Comparison of ENCODE assay signal across 8 cellular contexts in genomic region chr12:112009596-112009995, GRCh38. TPM values are rescaled to one million over a fixed set of nuclear protein-coding genes. Genes with fewer than 3 reads are reported as not detected.
A peak's percentile ranks its signal among the peaks of the same experiment; 100 is the strongest.
DNase-seq lines count a peak whose midpoint lies in the region; ATAC-seq and TF ChIP-seq lines count a peak whose summit lies in the region.
"Not testable (repeated sequence)": the region's sequence is repeated elsewhere in the genome, so short reads cannot be mapped to it uniquely, and the experiment has no call there.

No MANE protein-coding gene starts in this region.

- H3K79me2 ChIP-seq in KMS-11 (ENCODE audit: insufficient read depth, low read depth) (peaks cover 15% of the 10 kb centered on the region; the same call in 1 of the 2 replicates), OCI-LY1 (ENCODE audit: insufficient read depth, low read length) (peaks cover 15% of the 10 kb centered on the region)

- peaks cover 35% of the 10 kb centered on the region for H3K36me3 Mint-ChIP-seq in CD4-positive, alpha-beta T cell (ENCODE audit: low read depth)
- H3K36me3 Mint-ChIP-seq in activated naive CD4-positive, alpha-beta T cell treated with anti-CD3 and anti-CD28 coated beads, Interleukin-2, amount 50 U/mL, for 24 hours: peaks cover 12% of the 10 kb centered on the region
- peaks cover 27% of the 10 kb centered on the region for H3K36me3 Mint-ChIP-seq in effector memory CD8-positive, alpha-beta T cell (ENCODE audit: insufficient read depth)
- peaks cover 0 to 10% (median 9%) of the 10 kb centered on the region in 3 donors for H3K36me3 Mint-ChIP-seq in naive thymus-derived CD8-positive, alpha-beta T cell

- H3K27me3 ChIP-seq in CD4-positive, alpha-beta T cell (ENCODE audit: control insufficient read depth, insufficient read depth, low read length); KMS-11 (ENCODE audit: insufficient read depth, low read depth); OCI-LY1 (ENCODE audit: insufficient read depth, low read length): not testable (repeated sequence)

- not testable (repeated sequence) for H3K9me3 Mint-ChIP-seq in CD4-positive, alpha-beta T cell; activated naive CD4-positive, alpha-beta T cell treated with anti-CD3 and anti-CD28 coated beads, Interleukin-2, amount 50 U/mL, for 24 hours; effector memory CD8-positive, alpha-beta T cell; naive thymus-derived CD8-positive, alpha-beta T cell

- H3K9me3 ChIP-seq in CD4-positive, alpha-beta T cell (ENCODE audit: control insufficient read depth, low read length); OCI-LY1 (ENCODE audit: low read length); SK-N-MC (ENCODE audit: low read depth, low read length): not testable (repeated sequence)

- intact Hi-C loops in CD4-positive, alpha-beta T cell (cut with DNase I, micrococcal nuclease): not testable (repeated sequence)

- H3K4me1 Mint-ChIP-seq in CD4-positive, alpha-beta T cell (ENCODE audit: low read depth): peaks cover 64% of the 10 kb centered on the region
- peaks cover 54% of the 10 kb centered on the region for H3K4me1 Mint-ChIP-seq in activated naive CD4-positive, alpha-beta T cell treated with anti-CD3 and anti-CD28 coated beads, Interleukin-2, amount 50 U/mL, for 24 hours
- peaks cover 26 to 40% of the 10 kb centered on the region in 2 donors for H3K4me1 Mint-ChIP-seq in effector memory CD8-positive, alpha-beta T cell (ENCODE audit: low read depth in 2 of 2)
- peaks cover 29 to 58% (median 48%) of the 10 kb centered on the region in 4 donors for H3K4me1 Mint-ChIP-seq in naive thymus-derived CD8-positive, alpha-beta T cell

- DNase-seq in CD4-positive, alpha-beta T cell; SK-N-MC (ENCODE audit: low read depth, low spot score); effector memory CD8-positive, alpha-beta T cell; naive thymus-derived CD8-positive, alpha-beta T cell: not testable (repeated sequence)
- DNase-seq in NCI-H2171 treated with DMSO at 0.1 percent for 48 hours (lab: John Stamatoyannopoulos, UW): peak; percentile 28

- H3K9ac ChIP-seq in KMS-11; OCI-LY1 (ENCODE audit: low read length); SK-N-MC (ENCODE audit: insufficient read length): not testable (repeated sequence)

- peak overlapping the region; percentile 29; the same call in 1 of the 2 replicates for H3K4me2 ChIP-seq in KMS-11
- not testable (repeated sequence) for H3K4me2 ChIP-seq in OCI-LY1 (ENCODE audit: low read length)

- ATAC-seq in CD4-positive, alpha-beta T cell (ENCODE audit: poor library complexity); effector memory CD8-positive, alpha-beta T cell (replicated peaks); naive thymus-derived CD8-positive, alpha-beta T cell: not testable (repeated sequence)

- H2AFZ ChIP-seq in KMS-11 (ENCODE audit: low read depth); OCI-LY1 (ENCODE audit: low read length): not testable (repeated sequence)

- not testable (repeated sequence) for TF ChIP-seq CTCF in CD4-positive, alpha-beta T cell (IDR thresholded peaks at IDR 0.05); KMS-11 (conservative IDR thresholded peaks at IDR 0.05; ENCODE audit: low read depth, low read length); OCI-LY1 (IDR thresholded peaks at IDR 0.05; ENCODE audit: low read length)

- peaks cover 78% of the 10 kb centered on the region for H3K4me1 ChIP-seq in KMS-11 (ENCODE audit: low read depth, poor library complexity, severe bottlenecking)
- peaks cover 49% of the 10 kb centered on the region for H3K4me1 ChIP-seq in OCI-LY1 (ENCODE audit: insufficient read depth, low read length, severe bottlenecking)

- H3K36me3 ChIP-seq in KMS-11 (ENCODE audit: insufficient read depth); SK-N-MC (ENCODE audit: insufficient read depth, low read length): not testable (repeated sequence)
- peaks cover 21% of the 10 kb centered on the region; the same call in 1 of the 2 replicates for H3K36me3 ChIP-seq in OCI-LY1 (ENCODE audit: insufficient read depth, low read length)

- not testable (repeated sequence) for H3K9me2 ChIP-seq in OCI-LY1 (ENCODE audit: low read depth, low read length)

- H3K4me3 ChIP-seq in KMS-11 (IDR thresholded peaks at IDR 0.05; ENCODE audit: insufficient read depth, low read depth, low read length); OCI-LY1 (ENCODE audit: low read depth, low read length, poor library complexity, severe bottlenecking); SK-N-MC: not testable (repeated sequence)

- POLR2A ChIA-PET in CD4-positive, alpha-beta T cell (lab: Charles Lee): interaction anchor here (1.9 kb wide), 2 partner anchors 8 to 15 kb away, joined by 11 to 18 read pairs; no protein-coding TSS in a partner anchor
- POLR2A ChIA-PET in naive thymus-derived CD8-positive, alpha-beta T cell (lab: Charles Lee): interaction anchor here (10.2 kb wide), 1 partner anchor 12 kb away, joined by 269 read pairs; no protein-coding TSS in a partner anchor

- H3K27ac ChIP-seq in CD4-positive, alpha-beta T cell (ENCODE audit: low read depth, low read length): not testable (repeated sequence)
- peak overlapping the region; percentile 26; the same call in 1 of the 2 replicates for H3K27ac ChIP-seq in KMS-11
- H3K27ac ChIP-seq in OCI-LY1 (ENCODE audit: low read depth, low read length, poor library complexity, severe bottlenecking): peak overlapping the region; percentile 86
- H3K27ac ChIP-seq in SK-N-MC: peak overlapping the region; percentile 63

- H3K27ac Mint-ChIP-seq in CD4-positive, alpha-beta T cell: peak overlapping the region; percentile 71
- H3K27ac Mint-ChIP-seq in activated naive CD4-positive, alpha-beta T cell treated with anti-CD3 and anti-CD28 coated beads, Interleukin-2, amount 50 U/mL, for 24 hours: peak overlapping the region; percentile 18
- H3K27ac Mint-ChIP-seq in effector memory CD8-positive, alpha-beta T cell: peak overlapping the region; percentile 19 to 27
- H3K27ac Mint-ChIP-seq in naive thymus-derived CD8-positive, alpha-beta T cell: peak overlapping the region in 6 of 10 donors; percentile 47 to 74 (median 66)

- CTCF ChIA-PET in CD4-positive, alpha-beta T cell (lab: Charles Lee): interaction anchor here (0.9 to 1.0 kb wide), 2 partner anchors 11 to 65 kb away, joined by 3 read pairs; no protein-coding TSS in a partner anchor

- H4K20me1 ChIP-seq in KMS-11 (ENCODE audit: insufficient read depth); OCI-LY1 (ENCODE audit: insufficient read depth, low read length): not testable (repeated sequence)

- H3F3A ChIP-seq in OCI-LY1 (ENCODE audit: insufficient read depth, low read length): not testable (repeated sequence)

- H3K27me3 Mint-ChIP-seq in CD4-positive, alpha-beta T cell; activated naive CD4-positive, alpha-beta T cell treated with anti-CD3 and anti-CD28 coated beads, Interleukin-2, amount 50 U/mL, for 24 hours; effector memory CD8-positive, alpha-beta T cell; naive thymus-derived CD8-positive, alpha-beta T cell: not testable (repeated sequence)

- H3K4me3 Mint-ChIP-seq in CD4-positive, alpha-beta T cell; activated naive CD4-positive, alpha-beta T cell treated with anti-CD3 and anti-CD28 coated beads, Interleukin-2, amount 50 U/mL, for 24 hours; effector memory CD8-positive, alpha-beta T cell; naive thymus-derived CD8-positive, alpha-beta T cell: not testable (repeated sequence)

RNA-seq across cellular contexts. Expression of gene TMEM116, which starts 3.4 kb away (rescaled TPM):
- 10 to 100 TPM; 12.7 to 12.8 TPM for total RNA-seq in CD4-positive, alpha-beta T cell
- total RNA-seq in naive thymus-derived CD8-positive, alpha-beta T cell: 10 to 100 TPM; 28.7 to 30.9 TPM
- 10 to 100 TPM; 12.0 to 15.6 (median 14.0) TPM for polyA plus RNA-seq in naive thymus-derived CD8-positive, alpha-beta T cell

RNA-seq across cellular contexts. Expression of gene ERP29, which starts 3.6 kb away (rescaled TPM):
- total RNA-seq in CD4-positive, alpha-beta T cell: 100 to 1,000 TPM; 109 to 117 TPM
- total RNA-seq in naive thymus-derived CD8-positive, alpha-beta T cell: 100 to 1,000 TPM; 161 to 162 TPM
- 100 to 1,000 TPM; 181 to 199 (median 190) TPM for polyA plus RNA-seq in naive thymus-derived CD8-positive, alpha-beta T cell

Comparison
In these comparisons a context has a peak if more than half of its experiments do, and no peak if none do; other contexts are left out.
1. H3K27ac Mint-ChIP-seq: peak in every context shown above with its lines; median percentile 71 in CD4-positive, alpha-beta T cell; 66 in naive thymus-derived CD8-positive, alpha-beta T cell; 23 in effector memory CD8-positive, alpha-beta T cell; 18 in activated naive CD4-positive, alpha-beta T cell treated with anti-CD3 and anti-CD28 coated beads, Interleukin-2, amount 50 U/mL, for 24 hours.